ENCODE assay signal across 10 cellular contexts in the genomic region with DNA sequence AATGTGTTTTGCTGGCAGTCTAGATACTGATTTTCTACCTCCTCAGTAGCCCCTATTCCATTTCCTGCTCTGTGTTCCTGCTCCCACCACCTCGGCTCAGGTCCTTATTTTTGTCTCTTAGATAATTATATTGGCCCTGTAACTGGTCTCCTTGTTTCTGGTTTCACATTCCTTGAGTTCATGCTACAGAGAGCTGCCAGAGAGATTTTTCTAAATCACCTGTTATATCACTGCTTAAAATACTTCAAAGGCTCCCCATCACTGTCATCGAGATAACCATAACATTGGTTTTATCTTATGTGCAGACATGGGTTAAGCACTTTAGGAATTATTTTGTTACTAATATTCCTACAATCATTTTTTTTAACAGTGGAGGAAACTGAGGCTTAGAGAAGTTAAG.
"Had no signal": no experiment of that assay in that cellular context is flagged by ENCODE, and none has a peak within 500 bp of the region (broad histone marks: within the 10 kb centered on the region; RNA-seq: fewer than 3 reads in every experiment).

No MANE protein-coding gene starts in this region.

- ATAC-seq: activated T-cell treated with anti-CD3 and anti-CD28 coated beads, Interleukin-2, amount 50 U/mL, for 4 hours; mucosa of descending colon had no signal

- H3K9me3 ChIP-seq: mucosa of descending colon had no signal

- H3K4me3 ChIP-seq: mucosa of descending colon had no signal

- DNase-seq: activated CD4-positive, alpha-beta T cell treated with anti-CD3 and anti-CD28 coated beads for 1 hour; activated CD4-positive, alpha-beta T cell treated with anti-CD3 and anti-CD28 coated beads, Interleukin-2, amount 50 U/mL, for 48 hours; activated gamma-delta T cell; activated naive CD8-positive, alpha-beta T cell treated with anti-CD3 and anti-CD28 coated beads for 36 hours; activated T-cell treated with anti-CD3 and anti-CD28 coated beads, Interleukin-2, amount 50 U/mL, for 4 hours; effector CD8-positive, alpha-beta T cell; mucosa of descending colon; nephron progenitor cell; small intestine; T-helper 9 cell had no signal
